22 cellular contexts compared by ENCODE assay signal in the genomic region with DNA sequence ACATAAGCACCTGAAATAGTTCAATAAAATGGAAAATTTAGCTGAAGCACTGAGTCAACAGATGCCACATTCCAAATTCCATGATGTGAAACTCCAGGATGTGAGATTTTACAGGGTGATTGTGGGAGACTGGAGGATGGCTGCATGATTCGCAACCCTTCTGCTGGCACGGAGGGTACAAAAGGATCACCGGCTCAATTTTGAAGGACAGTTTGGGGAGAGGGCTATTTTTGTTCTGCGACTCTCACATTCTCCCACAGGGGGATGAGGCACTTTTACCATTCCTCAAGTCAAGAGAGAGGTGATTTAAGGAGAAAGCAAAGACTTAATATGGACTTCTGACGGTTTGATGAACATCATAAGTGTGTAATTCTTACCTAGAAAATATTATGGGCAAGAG.
"Had no signal": no experiment of that assay in that cellular context is flagged by ENCODE, and none has a peak within 500 bp of the region (broad histone marks: within the 10 kb centered on the region; RNA-seq: fewer than 3 reads in every experiment).

No MANE protein-coding gene starts in this region.

- H3K27ac Mint-ChIP-seq: activated CD4-positive, alpha-beta T cell treated with anti-CD3 and anti-CD28 coated beads for 36 hours; activated CD8-positive, alpha-beta T cell treated with anti-CD3 and anti-CD28 coated beads for 36 hours; activated naive CD4-positive, alpha-beta T cell treated with anti-CD3 and anti-CD28 coated beads, Interleukin-2, amount 10 ng/mL, durations not matched to agents 7 days and 5 days; activated naive CD8-positive, alpha-beta T cell treated with anti-CD3 and anti-CD28 coated beads for 36 hours; activated T-cell treated with anti-CD3 and anti-CD28 coated beads, Interleukin-2, amount 50 U/mL, for 72 hours; activated T-helper 2 cell treated with anti-CD3 and anti-CD28 coated beads, Interferon-gamma antibody, Interleukin-2, Interleukin-4, amounts not matched to agents 10 μg/mL and 5 μg/mL and 100 μg/mL, durations not matched to agents 14 hours and 24 hours and 36 hours had no signal

- H3K36me3 Mint-ChIP-seq: activated naive CD4-positive, alpha-beta T cell treated with anti-CD3 and anti-CD28 coated beads, Interleukin-2, amount 10 ng/mL, durations not matched to agents 7 days and 5 days; activated naive CD8-positive, alpha-beta T cell treated with anti-CD3 and anti-CD28 coated beads for 36 hours had no signal

- H3K4me3 Mint-ChIP-seq: activated CD4-positive, alpha-beta T cell treated with anti-CD3 and anti-CD28 coated beads for 36 hours; activated CD8-positive, alpha-beta T cell treated with anti-CD3 and anti-CD28 coated beads for 36 hours; activated naive CD4-positive, alpha-beta T cell treated with anti-CD3 and anti-CD28 coated beads, Interleukin-2, amount 10 ng/mL, durations not matched to agents 7 days and 5 days; activated naive CD8-positive, alpha-beta T cell treated with anti-CD3 and anti-CD28 coated beads for 36 hours; activated T-cell treated with anti-CD3 and anti-CD28 coated beads, Interleukin-2, amount 50 U/mL, for 72 hours had no signal

- H3K36me3 ChIP-seq: Peyer's patch, SJCRH30 had no signal

- H3K9ac ChIP-seq: SK-N-SH had no signal

- H3K4me1 ChIP-seq: Peyer's patch had no signal

- H3K9me2 ChIP-seq: SK-N-SH had no signal

- H3K27me3 ChIP-seq: Peyer's patch, SJCRH30 had no signal

- H3K27me3 Mint-ChIP-seq: activated naive CD4-positive, alpha-beta T cell treated with anti-CD3 and anti-CD28 coated beads, Interleukin-2, amount 10 ng/mL, durations not matched to agents 7 days and 5 days; activated naive CD8-positive, alpha-beta T cell treated with anti-CD3 and anti-CD28 coated beads for 36 hours had no signal

- H3K9me3 ChIP-seq: Peyer's patch, SJCRH30, SK-N-SH had no signal

- H3K4me1 Mint-ChIP-seq: activated CD4-positive, alpha-beta T cell treated with anti-CD3 and anti-CD28 coated beads for 36 hours; activated naive CD4-positive, alpha-beta T cell treated with anti-CD3 and anti-CD28 coated beads, Interleukin-2, amount 10 ng/mL, durations not matched to agents 7 days and 5 days; activated naive CD8-positive, alpha-beta T cell treated with anti-CD3 and anti-CD28 coated beads for 36 hours had no signal

- H3K27ac ChIP-seq: Peyer's patch, RWPE1, SJCRH30, VCaP had no signal

- H3K4me2 ChIP-seq: SK-N-SH had no signal

- DNase-seq: activated CD4-positive, alpha-beta T cell treated with anti-CD3 and anti-CD28 coated beads for 36 hours; activated CD4-positive, alpha-beta T cell treated with anti-CD3 and anti-CD28 coated beads, Interleukin-2, amount 50 U/mL, for 1 hour; activated CD8-positive, alpha-beta memory T cell treated with anti-CD3 and anti-CD28 coated beads, Interleukin-2, amount 50 U/mL, for 4 hours; activated CD8-positive, alpha-beta T cell treated with anti-CD3 and anti-CD28 coated beads for 36 hours; activated gamma-delta T cell treated with Interleukin-2 at 50 U/mL for 16 hours; activated naive CD4-positive, alpha-beta T cell treated with anti-CD3 and anti-CD28 coated beads, Interleukin-2, amount 10 ng/mL, durations not matched to agents 7 days and 5 days; activated naive CD8-positive, alpha-beta T cell treated with anti-CD3 and anti-CD28 coated beads for 36 hours; activated T-cell treated with anti-CD3 and anti-CD28 coated beads, Interleukin-2, amount 50 U/mL, for 72 hours; cerebellar nuclear complex; Karpas-422; NCI-H146; NCI-H187 treated with DMSO at 0.1 percent for 48 hours; NCI-H2107; NK-92 treated with Interleukin-12 subunit alpha and Interleukin-12 subunit beta, amount 100 ng/mL, for 24 hours; Peyer's patch; Right ventricle myocardium superior; SJCRH30; SK-N-SH; T-helper 1 cell had no signal

- H3K4me3 ChIP-seq: Peyer's patch, SJCRH30 had no signal

- H3K9me3 Mint-ChIP-seq: activated CD8-positive, alpha-beta T cell treated with anti-CD3 and anti-CD28 coated beads for 36 hours; activated naive CD4-positive, alpha-beta T cell treated with anti-CD3 and anti-CD28 coated beads, Interleukin-2, amount 10 ng/mL, durations not matched to agents 7 days and 5 days; activated naive CD8-positive, alpha-beta T cell treated with anti-CD3 and anti-CD28 coated beads for 36 hours; activated T-cell treated with anti-CD3 and anti-CD28 coated beads, Interleukin-2, amount 50 U/mL, for 72 hours; activated T-helper 2 cell treated with anti-CD3 and anti-CD28 coated beads, Interferon-gamma antibody, Interleukin-2, Interleukin-4, amounts not matched to agents 10 μg/mL and 5 μg/mL and 100 μg/mL, durations not matched to agents 14 hours and 24 hours and 36 hours had no signal
